ENCODE assay signal across 8 cellular contexts in the genomic region with DNA sequence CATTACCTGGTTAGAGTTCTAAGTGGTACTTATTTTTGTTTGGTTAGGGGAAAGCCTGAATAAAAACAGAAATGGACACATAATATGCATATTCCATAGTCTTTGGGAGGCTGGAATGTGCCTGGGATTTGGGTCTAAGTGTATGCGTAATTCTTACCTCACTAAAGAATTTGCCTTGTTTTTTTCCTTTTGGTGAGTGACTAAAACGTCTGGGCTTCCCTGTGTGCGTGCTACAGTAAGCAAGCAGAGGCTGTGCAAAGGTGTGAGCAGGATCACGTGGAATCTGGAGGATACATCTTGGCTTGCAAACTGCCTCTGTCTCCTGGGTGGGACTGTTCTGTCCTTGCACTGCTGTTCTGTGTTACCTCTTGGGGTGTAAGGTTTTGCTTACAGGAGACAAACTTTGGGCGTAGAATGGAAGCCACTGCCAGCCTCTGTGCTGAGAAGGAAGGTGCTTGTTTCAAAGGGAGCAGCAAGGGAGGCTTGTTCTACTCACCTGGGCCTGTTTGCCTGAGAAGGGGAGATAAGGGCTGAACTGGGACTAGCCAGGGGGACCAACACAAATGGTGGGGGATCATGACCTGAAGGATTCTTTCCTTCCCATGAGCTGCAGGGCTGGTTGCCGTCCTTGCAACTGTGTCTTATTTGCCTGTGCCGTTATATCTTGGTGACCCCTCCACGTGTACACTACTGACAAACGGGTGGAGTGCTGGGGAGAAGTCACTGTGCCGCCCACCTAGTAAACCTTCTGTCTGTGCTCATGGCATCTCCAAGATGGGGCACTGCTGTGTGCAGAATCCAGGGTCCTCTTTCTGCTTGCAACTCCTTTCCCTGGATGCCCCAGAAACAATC. TPM values are rescaled to one million over a fixed set of nuclear protein-coding genes. Genes with fewer than 3 reads are reported as not detected.
A peak's percentile ranks its signal among the peaks of the same experiment; 100 is the strongest.
DNase-seq lines count a peak whose midpoint lies in the region; ATAC-seq and TF ChIP-seq lines count a peak whose summit lies in the region.

No MANE protein-coding gene starts in this region.

- TF ChIP-seq CTCF in PC-9 (conservative IDR thresholded peaks at IDR 0.05): no peak

- peak overlapping the region; percentile 90 for H3K4me3 ChIP-seq in PC-9
- 0 out of 2 replicates have a peak overlapping the region, but pooled peaks have one; percentile 22 for H3K4me3 ChIP-seq in iPS-18c (ENCODE audit: insufficient read depth, low read depth, low read length)

- H3K27me3 ChIP-seq in PC-9 (ENCODE audit: insufficient read depth, low read depth): no peaks in the 10 kb centered on the region

- H4K20me1 ChIP-seq in PC-9 (ENCODE audit: insufficient read depth): peaks cover 93% of the 10 kb centered on the region

- H3K4me2 ChIP-seq in PC-9: peak overlapping the region; percentile 99

- no peaks in the 10 kb centered on the region for H3K9me2 ChIP-seq in PC-9 (ENCODE audit: insufficient read depth)

- H3K27ac ChIP-seq in PC-9 (peak overlapping the region; percentile 100), angular gyrus (ENCODE audit: low read depth, low read length) (peak overlapping the region; percentile 70)

- H3K36me3 ChIP-seq in ES-I3 (ENCODE audit: insufficient read depth, low read length): peaks cover 29% of the 10 kb centered on the region
- peaks cover 71% of the 10 kb centered on the region for H3K36me3 ChIP-seq in PC-9 (ENCODE audit: low read depth)

- peaks cover 87% of the 10 kb centered on the region for H3F3A ChIP-seq in PC-9 (ENCODE audit: insufficient read depth, low read depth)

- peak overlapping the region; percentile 87; the same call in 1 of the 2 replicates for H3K9ac ChIP-seq in ES-I3 (ENCODE audit: low read depth, low read length)

- CTCF ChIA-PET in PC-9 (lab: Charles Lee): no interaction called here

- intact Hi-C loops in PC-9 (cut with micrococcal nuclease; ENCODE audit: unreplicated experiment): no loop called here

- 0 out of 2 replicates have a peak, but pooled peaks cover 3% of the 10 kb centered on the region for H3K4me1 ChIP-seq in ES-I3 (ENCODE audit: insufficient read depth, low read length)
- H3K4me1 ChIP-seq in PC-9 (replicated peaks; ENCODE audit: insufficient read depth): peaks cover 52% of the 10 kb centered on the region

- peak; percentile 23 to 54 for DNase-seq in PC-9
- peak; percentile 47 to 52 for DNase-seq in stimulated activated CD4-positive, alpha-beta T cell treated with anti-CD3 and anti-CD28 coated beads, Interleukin-2, amount 100 ng/mL, for 24 hours
- DNase-seq in NCI-H510A treated with DMSO at 0.1 percent for 48 hours (lab: John Stamatoyannopoulos, UW): no peak
- no peak for DNase-seq in NCI-H2196 treated with DMSO at 0.1 percent for 48 hours (lab: John Stamatoyannopoulos, UW; ENCODE audit: unreplicated experiment)

- peaks cover 98% of the 10 kb centered on the region for H3K79me2 ChIP-seq in PC-9 (ENCODE audit: low read depth)

- no peak for ATAC-seq in HG03520 (IDR thresholded peaks at IDR 0.05; ENCODE audit: unreplicated experiment)

- H3K9me3 ChIP-seq in ES-I3 (ENCODE audit: control insufficient read depth, insufficient read depth, low read length) (no peaks in the 10 kb centered on the region), PC-9 (ENCODE audit: insufficient read depth, low read depth) (no peaks in the 10 kb centered on the region), iPS-18c (ENCODE audit: control insufficient read depth, insufficient read depth, low read length) (no peaks in the 10 kb centered on the region)

- BruUV-seq in PC-9 (replicated peaks; lab: Mats Ljungman, UMichigan): no TSS peak

- H2AFZ ChIP-seq in PC-9: no peak overlapping the region

- POLR2A ChIA-PET in PC-9 (lab: Charles Lee; ENCODE audit: unreplicated experiment): interaction anchor here (0.6 to 0.8 kb wide), 2 partner anchors 73 to 476 kb away, joined by 3 to 4 read pairs; no protein-coding TSS in a partner anchor

RNA-seq across cellular contexts. Expression of gene NEAT1, which starts 4.5 kb away (rescaled TPM):
- total RNA-seq in PC-9 (2021): 825 and 938 TPM in 2 replicates

RNA-seq across cellular contexts. Expression of gene FRMD8, which starts 40.6 kb away (rescaled TPM):
- 32.4 and 48.9 TPM in 2 replicates for total RNA-seq in PC-9 (2021)

RNA-seq across cellular contexts. Expression of gene SLC25A45, which starts 44.6 kb away (rescaled TPM):
- total RNA-seq in PC-9 (2021): 9.5 and 9.8 TPM in 2 replicates

Comparison
In these comparisons a context has a peak if more than half of its experiments do, and no peak if none do; other contexts are left out.
1. DNase-seq: peak in PC-9 (2 of 2) and stimulated activated CD4-positive, alpha-beta T cell treated with anti-CD3 and anti-CD28 coated beads, Interleukin-2, amount 100 ng/mL, for 24 hours (2 of 2); none in NCI-H510A treated with DMSO at 0.1 percent for 48 hours (single experiment) and NCI-H2196 treated with DMSO at 0.1 percent for 48 hours (single experiment).